In the genomic region with DNA sequence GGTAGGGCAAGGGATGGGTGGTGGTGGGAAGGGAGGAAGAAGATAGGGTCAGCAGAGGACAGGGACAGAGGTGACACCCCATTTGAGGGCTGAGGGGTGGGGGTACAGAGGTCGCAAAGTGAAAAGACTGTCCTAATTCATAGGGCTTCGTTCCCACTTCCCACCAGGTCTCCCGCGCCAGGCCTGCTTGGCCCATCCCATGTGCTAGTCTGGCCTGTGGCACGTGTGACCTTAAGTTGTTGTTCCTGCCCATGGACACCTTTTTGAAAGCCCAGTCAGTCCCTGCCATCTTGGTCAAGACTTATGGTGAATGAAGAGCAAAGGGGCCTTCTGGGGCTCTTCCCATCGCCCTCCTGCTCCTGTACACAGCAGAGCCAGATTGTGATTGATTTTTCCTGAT, we compare ENCODE assay signal across 24 cellular contexts.
"Had no signal": no experiment of that assay in that cellular context is flagged by ENCODE, and none has a peak within 500 bp of the region (broad histone marks: within the 10 kb centered on the region; RNA-seq: fewer than 3 reads in every experiment).

No MANE protein-coding gene starts in this region.

- H2AFZ ChIP-seq: hepatocyte, neural progenitor cell, parathyroid adenoma had no signal

- H3K9me3 Mint-ChIP-seq: naive thymus-derived CD4-positive, alpha-beta T cell; nephron; neural progenitor cell; stimulated activated memory B cell treated with anti-CD40 and anti-IgM and Interleukin-4, amounts not matched to agents 10 μg/mL and 1 μg/mL and 100 μg/mL, for 72 hours had no signal

- H3K27ac ChIP-seq: dorsolateral prefrontal cortex, hepatocyte, neural progenitor cell, parathyroid adenoma, psoas muscle, skin epidermis, spleen, thoracic aorta, tibial nerve, upper lobe of right lung, uterus had no signal

- H3K9ac ChIP-seq: neural progenitor cell, parathyroid adenoma had no signal

- H3K4me1 ChIP-seq: parathyroid adenoma had no signal

- ATAC-seq: left lobe of liver; naive thymus-derived CD4-positive, alpha-beta T cell; psoas muscle; right cardiac atrium; stimulated activated memory B cell treated with anti-CD40 and anti-IgM and Interleukin-4, amounts not matched to agents 10 μg/mL and 1 μg/mL and 100 μg/mL, for 72 hours; stimulated activated naive CD8-positive, alpha-beta T cell treated with anti-CD3 and anti-CD28 coated beads, Interleukin-15, Interleukin-2, amounts not matched to agents 100 U/mL and 50 U/mL, for 24 hours; upper lobe of right lung had no signal

- H3K27ac Mint-ChIP-seq: naive thymus-derived CD4-positive, alpha-beta T cell; neural progenitor cell; stimulated activated memory B cell treated with anti-CD40 and anti-IgM and Interleukin-4, amounts not matched to agents 10 μg/mL and 1 μg/mL and 100 μg/mL, for 72 hours had no signal

- DNase-seq: dorsolateral prefrontal cortex; effector CD4-positive, alpha-beta T cell; head of caudate nucleus; kidney; mesenchymal stem cell; midbrain; naive thymus-derived CD4-positive, alpha-beta T cell; psoas muscle; right cardiac atrium; spleen; stimulated activated CD4-positive, alpha-beta T cell treated with anti-CD3 and anti-CD28 coated beads, Interleukin-4, amount 100 ng/mL, for 4 hours; stimulated activated naive CD8-positive, alpha-beta T cell treated with anti-CD3 and anti-CD28 coated beads, Interleukin-15, Interleukin-2, amounts not matched to agents 100 U/mL and 50 U/mL, for 24 hours; substantia nigra; upper lobe of right lung; uterus had no signal

- H3K4me3 Mint-ChIP-seq: naive thymus-derived CD4-positive, alpha-beta T cell; nephron; neural progenitor cell; stimulated activated memory B cell treated with anti-CD40 and anti-IgM and Interleukin-4, amounts not matched to agents 10 μg/mL and 1 μg/mL and 100 μg/mL, for 72 hours had no signal

- H3K9me3 ChIP-seq: psoas muscle, spleen, thoracic aorta, tibial nerve, upper lobe of right lung, uterus had no signal

- H3K36me3 Mint-ChIP-seq: naive thymus-derived CD4-positive, alpha-beta T cell; stimulated activated memory B cell treated with anti-CD40 and anti-IgM and Interleukin-4, amounts not matched to agents 10 μg/mL and 1 μg/mL and 100 μg/mL, for 72 hours had no signal

- H3K4me2 ChIP-seq: hepatocyte, neural progenitor cell had no signal

- H3K27me3 ChIP-seq: dorsolateral prefrontal cortex, hepatocyte, neural progenitor cell, tibial nerve, upper lobe of right lung, uterus had no signal
